ENCODE assay signal across 8 cellular contexts in the genomic region with DNA sequence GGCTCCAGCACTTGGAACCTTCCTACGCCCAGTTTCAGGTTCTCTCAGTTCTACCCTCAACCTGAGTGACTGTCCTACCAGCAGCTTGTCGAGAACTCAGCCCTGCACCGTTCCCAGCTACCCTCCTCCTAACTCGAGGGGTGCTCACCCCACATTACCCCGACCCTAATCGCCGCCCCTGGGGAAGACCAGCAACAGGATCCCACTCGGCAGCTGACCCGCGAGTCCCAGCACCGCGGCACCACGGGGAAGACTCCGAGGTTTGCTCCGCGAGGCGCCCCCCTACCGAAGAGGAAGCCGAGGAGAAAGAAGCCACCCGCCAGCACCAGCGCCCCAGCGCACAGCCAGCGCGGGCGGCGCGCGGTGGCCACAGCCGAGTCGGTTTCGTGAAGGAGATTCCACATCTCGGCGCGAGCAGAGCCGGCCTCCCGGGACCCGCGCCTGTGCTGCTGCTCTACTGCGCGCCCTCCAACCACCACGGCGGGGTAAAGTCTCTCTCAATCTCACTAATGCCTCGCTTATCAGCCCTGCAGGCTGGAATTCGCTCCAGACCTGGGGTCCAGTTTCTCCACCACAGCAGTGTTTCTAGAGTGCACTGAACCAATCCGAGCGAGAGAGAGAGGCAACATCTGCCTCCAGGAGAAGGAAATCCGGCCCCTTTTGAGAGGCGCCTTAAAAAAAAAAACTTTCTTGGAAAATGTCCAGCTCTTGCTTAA. TPM values are rescaled to one million over a fixed set of nuclear protein-coding genes. Genes with fewer than 3 reads are reported as not detected.
DNase-seq lines count a peak whose midpoint lies in the region; ATAC-seq, FAIRE-seq and TF ChIP-seq lines count a peak whose summit lies in the region.

Gene FOLH1 (minus strand): TSS at position 597 of the 716 bp plus-strand sequence. CDS start 193 bp downstream, at position 404.

- DNase-seq in COLO668 (lab: John Stamatoyannopoulos, UW; ENCODE audit: unreplicated experiment) (peak; percentile 71), M059J (ENCODE audit: low read depth) (peak; percentile 0), esophagus squamous epithelium (lab: John Stamatoyannopoulos, UW) (no peak), osteoblast (ENCODE audit: insufficient read length, low spot score, missing footprints) (peak; percentile 9), RCC 7860 (ENCODE audit: low spot score) (no peak), SIG-M5 treated with dmso at 0.1 percent for 504 hours (lab: John Stamatoyannopoulos, UW; ENCODE audit: unreplicated experiment) (no peak)

- TF ChIP-seq POLR2A in esophagus squamous epithelium (IDR thresholded peaks at IDR 0.05) = no peak

- ATAC-seq in GM21423 (IDR thresholded peaks at IDR 0.05; ENCODE audit: unreplicated experiment) (no peak), GM18858 (IDR thresholded peaks at IDR 0.05; ENCODE audit: unreplicated experiment) (no peak)

- WGBS in esophagus squamous epithelium, 2 donors = 8 to 13% methylated on average over 7 to 8 of the region's 48 CpGs

- no peak for FAIRE-seq in RCC 7860 (lab: Jason Lieb, UNC)

- peak within 1 kb of the TSS; percentile 38 to 70 (median 51) for H3K4me3 ChIP-seq in esophagus squamous epithelium
- no peak within 1 kb of the TSS for H3K4me3 ChIP-seq in osteoblast (ENCODE audit: insufficient read depth, low read length)

- no peaks in the 10 kb centered on the region for H3K79me2 ChIP-seq in osteoblast (ENCODE audit: insufficient read depth, low read length)

- H3K4me2 ChIP-seq in osteoblast (ENCODE audit: insufficient read depth, low read length) = no peak within 1 kb of the TSS

- intact Hi-C loops in esophagus squamous epithelium (cut with DNase I) = no loop called here

- no peak for TF ChIP-seq CTCF in esophagus squamous epithelium (IDR thresholded peaks at IDR 0.05)
- no peak for TF ChIP-seq CTCF in osteoblast (IDR thresholded peaks at IDR 0.05; ENCODE audit: extremely low read depth, low read depth, low read length)

- H3K27me3 ChIP-seq in esophagus squamous epithelium (no peaks in the 10 kb centered on the region), osteoblast (ENCODE audit: insufficient read depth, low read length) (no peaks in the 10 kb centered on the region)

- H3K9me3 ChIP-seq in esophagus squamous epithelium (no peaks in the 10 kb centered on the region), osteoblast (ENCODE audit: low read depth, low read length) (no peaks in the 10 kb centered on the region)

- H3K36me3 ChIP-seq in esophagus squamous epithelium (no peaks in the 10 kb centered on the region), osteoblast (ENCODE audit: insufficient read depth, low read length) (no peaks in the 10 kb centered on the region)

- H3K4me1 ChIP-seq in esophagus squamous epithelium (peaks cover 0 to 21% (median 0%) of the 10 kb centered on the region in 3 donors), osteoblast (ENCODE audit: insufficient read depth, low read length) (no peaks in the 10 kb centered on the region)

- H4K20me1 ChIP-seq in osteoblast (ENCODE audit: insufficient read depth, low read length) = no peaks in the 10 kb centered on the region

- no peak within 1 kb of the TSS for H2AFZ ChIP-seq in osteoblast (ENCODE audit: low read length)

- peak within 1 kb of the TSS; percentile 59 to 73 (median 64) for H3K27ac ChIP-seq in esophagus squamous epithelium
- no peak within 1 kb of the TSS for H3K27ac ChIP-seq in osteoblast (ENCODE audit: low read depth, low read length)

RNA-seq across cellular contexts. Expression of gene FOLH1, which starts in this region (rescaled TPM):
- not detected in 2 replicates for total RNA-seq in M059J (2014; rRNA removed; shearing (Covaris generic))
- total RNA-seq in esophagus squamous epithelium = 1 to 10 TPM in 3 of 4 donors, under 1 TPM in 1; 0.95 to 7.4 (median 1.8) TPM
- total RNA-seq in osteoblast = 0.36 TPM in 1 of 2 replicates, not detected in the other

Comparison
In these comparisons a context has a peak if more than half of its experiments do, and no peak if none do; other contexts are left out.
1. Peak in DNase-seq in M059J; RNA of the gene not detected or under 1 TPM.
2. Peak in DNase-seq in osteoblast; RNA of the gene not detected or under 1 TPM.